ENCODE assay signal across 10 cellular contexts in genomic region chr20:891121-892080, GRCh38. TPM values are rescaled to one million over a fixed set of nuclear protein-coding genes. Genes with fewer than 3 reads are reported as not detected.
DNase-seq lines count a peak whose midpoint lies in the region; ATAC-seq, FAIRE-seq and TF ChIP-seq lines count a peak whose summit lies in the region.
"Had no signal": no experiment of that assay in that cellular context is flagged by ENCODE, and none has a peak within 500 bp of the region (broad histone marks: within the 10 kb centered on the region; RNA-seq: fewer than 3 reads in every experiment).

No MANE protein-coding gene starts in this region.

- H3K36me3 ChIP-seq in Karpas-422 (ENCODE audit: insufficient read depth, low read length) (no peaks in the 10 kb centered on the region), GM12878 (ENCODE audit: control insufficient read depth in 2 of 2, insufficient read depth in 2 of 2, low read length in 1 of 2) (no peaks in the 10 kb centered on the region), lower lobe of right lung (no peaks in the 10 kb centered on the region), tibial nerve (no peaks in the 10 kb centered on the region)

- H3K9me3 ChIP-seq in Karpas-422 (ENCODE audit: low read length) = no peaks in the 10 kb centered on the region
- H3K9me3 ChIP-seq in GM12878 (replicated peaks; ENCODE audit: control insufficient read depth, insufficient read depth, low read length) = no peaks in the 10 kb centered on the region; the same call in 2 of the 3 replicates
- H3K9me3 ChIP-seq in lower lobe of right lung = no peaks in the 10 kb centered on the region
- no peaks in the 10 kb centered on the region for H3K9me3 ChIP-seq in tibial nerve

- no peak for TF ChIP-seq POLR2A in GM12878 (IDR thresholded peaks at IDR 0.05; ENCODE audit: low read depth, low read length)
- no peak for TF ChIP-seq POLR2A in tibial nerve (IDR thresholded peaks at IDR 0.05)

- RAD21 ChIA-PET in GM12878 (lab: Charles Lee; ENCODE audit: unreplicated experiment) = interaction anchor here (0.6 kb wide), 1 partner anchor 958 kb away, joined by 6 read pairs; no protein-coding TSS in a partner anchor

- no peaks in the 10 kb centered on the region for H3K4me1 Mint-ChIP-seq in endothelial cell (ENCODE audit: unreplicated experiment)
- no peaks in the 10 kb centered on the region for H3K4me1 Mint-ChIP-seq in mesothelial cell of epicardium

- TF ChIP-seq EP300 in GM12878 (IDR thresholded peaks at IDR 0.05; ENCODE audit: borderline replicate concordance in 1 of 2, control insufficient read depth in 1 of 2, low read depth in 2 of 2, low read length in 2 of 2) (no peak), tibial nerve (IDR thresholded peaks at IDR 0.05) (peak in 1 of 2 donors; percentile 81)

- peaks cover 4% of the 10 kb centered on the region for H3K36me3 Mint-ChIP-seq in endothelial cell (ENCODE audit: low read depth, unreplicated experiment)
- H3K36me3 Mint-ChIP-seq in mesothelial cell of epicardium = no peaks in the 10 kb centered on the region

- WGBS in GM12878 (ENCODE audit: insufficient coverage, insufficient replicate concordance, low lambda C conversion rate, missing lambda C conversion rate) = 8% methylated on average over 8 of the region's 8 CpGs
- 50 to 55% methylated on average over 8 of the region's 8 CpGs for WGBS in tibial nerve, 2 donors

- no peaks in the 10 kb centered on the region for H3K4me1 ChIP-seq in Karpas-422 (ENCODE audit: low read length)
- peaks cover 4% of the 10 kb centered on the region for H3K4me1 ChIP-seq in GM12878 (ENCODE audit: control insufficient read depth, insufficient read depth, low read length)
- peaks cover 4% of the 10 kb centered on the region for H3K4me1 ChIP-seq in lower lobe of right lung
- H3K4me1 ChIP-seq in tibial nerve = peaks cover 0 to 42% (median 4%) of the 10 kb centered on the region in 4 donors

- no peaks in the 10 kb centered on the region for H3K9me2 ChIP-seq in Karpas-422 (replicated peaks; ENCODE audit: insufficient read depth, low read length)

- H3K27me3 Mint-ChIP-seq in endothelial cell (ENCODE audit: unreplicated experiment) (peaks cover 4% of the 10 kb centered on the region), mesothelial cell of epicardium (ENCODE audit: low read depth) (peaks cover 44% of the 10 kb centered on the region)

- H3K27ac ChIP-seq in Karpas-422 (ENCODE audit: low read length) (no peak overlapping the region), GM12878 (ENCODE audit: control insufficient read depth, insufficient read depth) (no peak overlapping the region), lower lobe of right lung (no peak overlapping the region), tibial nerve (peak overlapping the region in 2 of 4 donors; percentile 28 to 77)

- H3K79me2 ChIP-seq in Karpas-422 (ENCODE audit: low read length) (no peaks in the 10 kb centered on the region), GM12878 (ENCODE audit: control insufficient read depth, insufficient read depth, low read length) (no peaks in the 10 kb centered on the region)

- no peak overlapping the region for H3K9ac ChIP-seq in Karpas-422 (ENCODE audit: low read length)
- H3K9ac ChIP-seq in GM12878 (ENCODE audit: control insufficient read depth, insufficient read depth, low read length) = no peak overlapping the region

- H3K27me3 ChIP-seq in Karpas-422 (ENCODE audit: low read length) (no peaks in the 10 kb centered on the region), GM12878 (replicated peaks in 1 of 2; ENCODE audit: control insufficient read depth in 2 of 2, insufficient read depth in 2 of 2, low read length in 1 of 2) (no peaks in the 10 kb centered on the region; a peak in 1 of 4 replicates), lower lobe of right lung (ENCODE audit: low read depth) (no peaks in the 10 kb centered on the region), tibial nerve (no peaks in the 10 kb centered on the region)

- H3K27ac Mint-ChIP-seq in endothelial cell (ENCODE audit: unreplicated experiment) = no peak overlapping the region
- H3K27ac Mint-ChIP-seq in mesothelial cell of epicardium = no peak overlapping the region
- H3K27ac Mint-ChIP-seq: stimulated activated naive CD8-positive, alpha-beta T cell treated with anti-CD3 and anti-CD28 coated beads, Interleukin-15, Interleukin-2, amounts not matched to agents 100 ng/mL and 50 ng/mL, for 24 hours had no signal

- TF ChIP-seq RAD21 in GM12878 (IDR thresholded peaks at IDR 0.05; ENCODE audit: insufficient read depth, low read depth, low read length) = no peak

- in situ Hi-C loops in GM12878 (cut with MboI) = no loop called here

- H3K4me3 Mint-ChIP-seq in endothelial cell (ENCODE audit: unreplicated experiment) = no peak overlapping the region
- H3K4me3 Mint-ChIP-seq in mesothelial cell of epicardium = no peak overlapping the region
- H3K4me3 Mint-ChIP-seq: stimulated activated naive CD8-positive, alpha-beta T cell treated with anti-CD3 and anti-CD28 coated beads, Interleukin-15, Interleukin-2, amounts not matched to agents 100 ng/mL and 50 ng/mL, for 24 hours had no signal

- H2AFZ ChIP-seq in Karpas-422 (ENCODE audit: low read length) (no peak overlapping the region), GM12878 (ENCODE audit: control insufficient read depth, low read depth, low read length) (no peak overlapping the region)

- TF ChIP-seq CTCF in GM12878 (IDR thresholded peaks at IDR 0.05 in 2 of 3, conservative IDR thresholded peaks at IDR 0.05 in 1 of 3; ENCODE audit: control insufficient read depth in 2 of 3, extremely low read depth in 1 of 3, insufficient read depth in 1 of 3, low read depth in 3 of 3, low read length in 3 of 3) (no peak), lower lobe of right lung (IDR thresholded peaks at IDR 0.05) (no peak), tibial nerve (IDR thresholded peaks at IDR 0.05) (no peak), endothelial cell (IDR thresholded peaks at IDR 0.05; ENCODE audit: unreplicated experiment) (no peak), mesothelial cell of epicardium (IDR thresholded peaks at IDR 0.05; ENCODE audit: unreplicated experiment) (no peak)

- no peaks in the 10 kb centered on the region for H3K9me3 Mint-ChIP-seq in endothelial cell (ENCODE audit: unreplicated experiment)
- peaks cover 4% of the 10 kb centered on the region for H3K9me3 Mint-ChIP-seq in mesothelial cell of epicardium
- H3K9me3 Mint-ChIP-seq: stimulated activated naive CD8-positive, alpha-beta T cell treated with anti-CD3 and anti-CD28 coated beads, Interleukin-15, Interleukin-2, amounts not matched to agents 100 ng/mL and 50 ng/mL, for 24 hours had no signal

- ATAC-seq in GM12878 = peak; percentile 94
- peak; percentile 22 to 66 for ATAC-seq in lower lobe of right lung
- ATAC-seq in HG02885 (IDR thresholded peaks at IDR 0.05; ENCODE audit: poor library complexity, unreplicated experiment) = no peak

- no TSS peak for BruUV-seq in GM12878 (replicated peaks; lab: Mats Ljungman, UMichigan)

- no peak overlapping the region for H3K4me3 ChIP-seq in Karpas-422 (ENCODE audit: low read length)
- no peak overlapping the region for H3K4me3 ChIP-seq in GM12878
- H3K4me3 ChIP-seq in lower lobe of right lung = no peak overlapping the region
- no peak overlapping the region for H3K4me3 ChIP-seq in tibial nerve

- POLR2A ChIA-PET in GM12878 (lab: Charles Lee) = interaction anchor here (0.7 kb wide), 1 partner anchor 61 kb away, joined by 3 read pairs; no protein-coding TSS in a partner anchor

- SMC1A ChIA-PET in GM12878 (lab: Charles Lee; ENCODE audit: uncharacterized antibody, unreplicated experiment) = no interaction called here

- H4K20me1 ChIP-seq in Karpas-422 (ENCODE audit: insufficient read depth, low read depth, low read length) (no peaks in the 10 kb centered on the region), GM12878 (ENCODE audit: control insufficient read depth, insufficient read depth) (no peaks in the 10 kb centered on the region)

- peak; percentile 45 for DNase-seq in Karpas-422
- peak; percentile 37 for DNase-seq in GM12878 (ENCODE audit: low read depth, low spot score)
- DNase-seq in lower lobe of right lung = no peak
- DNase-seq in tibial nerve (ENCODE audit: low spot score in 2 of 2) = peak; percentile 53 to 79
- DNase-seq in endothelial cell (ENCODE audit: low spot score) = no peak
- DNase-seq in mesothelial cell of epicardium (ENCODE audit: low spot score in 2 of 2, unreplicated experiment in 2 of 2) = no peak
- DNase-seq: NCI-H2081, SW 1271 had no signal

- intact Hi-C loops in GM12878 (cut with micrococcal nuclease; ENCODE audit: unreplicated experiment) = no loop called here
- intact Hi-C loops in lower lobe of right lung (cut with DNase I) = no loop called here

- CTCF ChIA-PET in GM12878 (lab: Yijun Ruan, JAX) = interaction anchor here (1.5 to 1.6 kb wide), 2 partner anchors 15 to 64 kb away, joined by 3 to 4 read pairs; no protein-coding TSS in a partner anchor

- H3K4me2 ChIP-seq in Karpas-422 (ENCODE audit: low read depth, low read length, poor library complexity, severe bottlenecking) (no peak overlapping the region), GM12878 (ENCODE audit: control insufficient read depth, insufficient read depth) (no peak overlapping the region; the same call in 1 of the 2 replicates)

- FAIRE-seq in GM12878 (lab: Jason Lieb, UNC) = peak; percentile 56

RNA-seq across cellular contexts. Expression of gene ANGPT4, which starts 24.7 kb away (rescaled TPM):
- not detected in 2 replicates for total RNA-seq in Karpas-422 (2014; rRNA removed; shearing (Covaris generic); ENCODE audit: low replicate concordance)
- not detected in 2 replicates for total RNA-seq in GM12878 (2013; cell fraction: nucleolus; rRNA removed)
- 0.05 TPM in 1 of 2 replicates, not detected in the other for total RNA-seq in GM12878 (2014; rRNA removed)
- not detected in 2 replicates for total RNA-seq in GM12878 (2014; rRNA removed; fragmentation: Illumina TruSeq; extraction: Trizol)
- not detected in 2 replicates for total RNA-seq in GM12878 (2021)
- not detected for polyA plus RNA-seq in GM12878 (2011; ENCODE audit: low read depth)
- polyA plus RNA-seq in GM12878 (2011; rRNA removed) = 0.10 and 0.16 TPM in 2 replicates
- 0.13 and 0.15 TPM in 2 replicates for polyA plus RNA-seq in GM12878 (2011; cell fraction: cytosol; rRNA removed)
- polyA plus RNA-seq in GM12878 (2011; cell fraction: nucleus; rRNA removed) = 0.18 and 0.28 TPM in 2 replicates
- polyA plus RNA-seq in GM12878 (2012) = not detected in 2 replicates
- polyA plus RNA-seq in GM12878 (2014; fragmentation: Illumina TruSeq; extraction: Trizol) = 0.01 TPM in 1 of 2 replicates, not detected in the other
- polyA plus RNA-seq in GM12878 (2014; fragmentation: Nextera tagmentation; extraction: Ambion mirVana) = not detected
- not detected in 2 replicates for polyA plus RNA-seq in GM12878 (2014; rRNA removed)
- not detected for polyA plus RNA-seq in GM12878 (2016; fragmentation: Nextera tagmentation; extraction: Ambion mirVana)
- polyA minus RNA-seq in GM12878 (2011; rRNA and poly(A)+ RNA removed) = 0.15 and 0.41 TPM in 2 replicates
- polyA minus RNA-seq in GM12878 (2011; cell fraction: cytosol; rRNA and poly(A)+ RNA removed) = not detected in 2 replicates
- 0.12 TPM in 1 of 2 replicates, not detected in the other for polyA minus RNA-seq in GM12878 (2011; cell fraction: nucleus; rRNA and poly(A)+ RNA removed)
- total RNA-seq in lower lobe of right lung = 6.0 TPM
- total RNA-seq in tibial nerve = 1 to 10 TPM in 3 of 4 donors, under 1 TPM in 1; 0.63 to 4.7 (median 1.3) TPM
- total RNA-seq in endothelial cell (ENCODE audit: unreplicated experiment) = 0.51 TPM
- total RNA-seq in mesothelial cell of epicardium = 0.31 to 0.35 TPM (median 0.34 TPM) in 3 replicates

RNA-seq across cellular contexts. Expression of gene FAM110A, which starts 57.9 kb away (rescaled TPM):
- 0.89 and 3.1 TPM in 2 replicates for total RNA-seq in Karpas-422 (2014; rRNA removed; shearing (Covaris generic); ENCODE audit: low replicate concordance)
- 4.8 and 5.4 TPM in 2 replicates for total RNA-seq in GM12878 (2013; cell fraction: nucleolus; rRNA removed)
- total RNA-seq in GM12878 (2014; rRNA removed) (6.7 and 8.0 TPM in 2 replicates), GM12878 (2014; rRNA removed; fragmentation: Illumina TruSeq; extraction: Trizol) (1.8 and 2.5 TPM in 2 replicates), GM12878 (2021) (14.8 and 15.9 TPM in 2 replicates), lower lobe of right lung (21.4 TPM), tibial nerve (1 to 10 TPM; 2.8 to 6.9 (median 4.7) TPM), endothelial cell (ENCODE audit: unreplicated experiment) (7.2 TPM), mesothelial cell of epicardium (11.1 to 11.3 TPM (median 11.1 TPM) in 3 replicates)
- 4.0 TPM for polyA plus RNA-seq in GM12878 (2011; ENCODE audit: low read depth)
- polyA plus RNA-seq in GM12878 (2011; rRNA removed) (2.7 and 6.8 TPM in 2 replicates), GM12878 (2014; fragmentation: Illumina TruSeq; extraction: Trizol) (4.3 and 4.7 TPM in 2 replicates), GM12878 (2014; fragmentation: Nextera tagmentation; extraction: Ambion mirVana) (1 to 10 TPM; 1.1 to 2.4 TPM), GM12878 (2014; rRNA removed) (12.8 and 13.5 TPM in 2 replicates), GM12878 (2016; fragmentation: Nextera tagmentation; extraction: Ambion mirVana) (10 to 100 TPM in 1 of 2 experiments, 1 to 10 TPM in 1; 8.8 to 11.5 TPM)
- polyA plus RNA-seq in GM12878 (2011; cell fraction: cytosol; rRNA removed) = 8.8 and 10.7 TPM in 2 replicates
- 8.9 and 13.4 TPM in 2 replicates for polyA plus RNA-seq in GM12878 (2011; cell fraction: nucleus; rRNA removed)
- 8.4 and 10.9 TPM in 2 replicates for polyA plus RNA-seq in GM12878 (2012)
- 2.8 and 6.3 TPM in 2 replicates for polyA minus RNA-seq in GM12878 (2011; rRNA and poly(A)+ RNA removed)
- polyA minus RNA-seq in GM12878 (2011; cell fraction: cytosol; rRNA and poly(A)+ RNA removed) = 3.8 and 4.9 TPM in 2 replicates
- 2.1 and 4.8 TPM in 2 replicates for polyA minus RNA-seq in GM12878 (2011; cell fraction: nucleus; rRNA and poly(A)+ RNA removed)

Comparison
In these comparisons a context has a peak if more than half of its experiments do, and no peak if none do; other contexts are left out.
1. DNase-seq: peak in Karpas-422 (single experiment), GM12878 (single experiment) and tibial nerve (2 of 2); none in lower lobe of right lung (single experiment), endothelial cell (single experiment) and mesothelial cell of epicardium (0 of 2).